28 cellular contexts compared by ENCODE assay signal in the genomic region with DNA sequence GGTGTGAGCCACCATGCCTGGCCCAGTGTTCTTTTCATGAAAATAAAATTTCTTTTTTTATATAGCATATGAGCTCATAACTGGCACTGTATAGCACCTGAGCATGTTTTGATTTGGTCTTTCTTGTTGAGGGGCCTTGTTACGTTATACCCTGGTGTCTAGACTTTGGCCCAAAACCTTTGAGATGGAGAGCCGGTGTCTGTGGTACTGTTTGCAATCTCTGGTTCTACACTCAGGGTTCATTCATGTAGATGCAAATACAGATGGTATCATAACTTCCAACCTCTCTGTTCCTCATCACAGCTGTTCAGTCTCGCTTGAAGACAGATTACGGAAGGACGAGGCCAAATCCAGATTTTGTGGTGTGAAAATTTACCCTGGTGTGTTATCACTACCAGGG.
"Had no signal": no experiment of that assay in that cellular context is flagged by ENCODE, and none has a peak within 500 bp of the region (broad histone marks: within the 10 kb centered on the region; RNA-seq: fewer than 3 reads in every experiment).

A gene with protein sequence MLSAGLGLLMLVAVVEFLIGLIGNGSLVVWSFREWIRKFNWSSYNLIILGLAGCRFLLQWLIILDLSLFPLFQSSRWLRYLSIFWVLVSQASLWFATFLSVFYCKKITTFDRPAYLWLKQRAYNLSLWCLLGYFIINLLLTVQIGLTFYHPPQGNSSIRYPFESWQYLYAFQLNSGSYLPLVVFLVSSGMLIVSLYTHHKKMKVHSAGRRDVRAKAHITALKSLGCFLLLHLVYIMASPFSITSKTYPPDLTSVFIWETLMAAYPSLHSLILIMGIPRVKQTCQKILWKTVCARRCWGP (plus strand): TSS at position 301 of the 400 bp plus-strand sequence. CDS start 145 bp downstream, outside the sequence.

- H3K9me3 Mint-ChIP-seq: stimulated activated effector memory CD8-positive, alpha-beta T cell treated with anti-CD3 and anti-CD28 coated beads, Interleukin-12 subunit alpha, Interleukin-12 subunit beta, amount 100 ng/mL, for 72 hours; stimulated activated memory B cell treated with anti-CD40 and anti-IgM and Interleukin-4, amounts not matched to agents 10 μg/mL and 1 μg/mL and 100 μg/mL, for 72 hours; stimulated activated naive B cell treated with anti-CD40 and anti-IgM and Interleukin-4, amounts not matched to agents 10 μg/mL and 1 μg/mL and 100 μg/mL, for 72 hours; stimulated activated naive CD8-positive, alpha-beta T cell treated with anti-CD3 and anti-CD28 coated beads, Interleukin-15, amount 100 ng/mL, for 72 hours; stimulated activated naive CD8-positive, alpha-beta T cell treated with anti-CD3 and anti-CD28 coated beads, Interleukin-15, Interleukin-2, amounts not matched to agents 100 ng/mL and 50 ng/mL, for 24 hours; type B pancreatic cell had no signal

- H3K9me3 ChIP-seq: stomach, suprapubic skin, thoracic aorta, thyroid gland, tibial artery, tibial nerve, transverse colon, upper lobe of left lung, upper lobe of right lung, uterus, vagina had no signal

- H3K4me3 ChIP-seq: stomach, suprapubic skin, thoracic aorta, thyroid gland, tibial artery, tibial nerve, transverse colon, upper lobe of left lung, upper lobe of right lung, uterus, vagina had no signal

- H3K36me3 ChIP-seq: thyroid gland, transverse colon, uterus, vagina had no signal

- H3K4me1 Mint-ChIP-seq: stimulated activated effector memory CD8-positive, alpha-beta T cell treated with anti-CD3 and anti-CD28 coated beads, Interleukin-12 subunit alpha, Interleukin-12 subunit beta, amount 100 ng/mL, for 72 hours; stimulated activated memory B cell treated with anti-CD40 and anti-IgM and Interleukin-4, amounts not matched to agents 10 μg/mL and 1 μg/mL and 100 μg/mL, for 72 hours; stimulated activated naive CD8-positive, alpha-beta T cell treated with anti-CD3 and anti-CD28 coated beads, Interleukin-15, amount 100 ng/mL, for 72 hours had no signal

- DNase-seq: stimulated activated CD4-positive, alpha-beta T cell treated with anti-CD3 and anti-CD28 coated beads, Interleukin-2, amount 100 ng/mL, for 48 hours; stimulated activated CD4-positive, alpha-beta T cell treated with anti-CD3 and anti-CD28 coated beads, Interleukin-4, amount 100 ng/mL, for 1 hour; stimulated activated CD4-positive, alpha-beta T cell treated with anti-CD3 and anti-CD28 coated beads, Interleukin-4, amount 100 ng/mL, for 24 hours; stimulated activated CD4-positive, alpha-beta T cell treated with anti-CD3 and anti-CD28 coated beads, Interleukin-4, amount 100 ng/mL, for 4 hours; stimulated activated CD8-positive, alpha-beta memory T cell treated with anti-CD3 and anti-CD28 coated beads, Interleukin-4, amount 100 ng/mL, for 48 hours; stimulated activated naive B cell treated with anti-CD40 and anti-IgM and Interleukin-4, amounts not matched to agents 10 μg/mL and 1 μg/mL and 100 μg/mL, for 72 hours; stimulated activated naive CD4-positive, alpha-beta T cell; stimulated activated naive CD4-positive, alpha-beta T cell treated with Interleukin-2 at 50 U/mL for 16 hours; stimulated activated naive CD8-positive, alpha-beta T cell treated with anti-CD3 and anti-CD28 coated beads, Interleukin-15, amount 100 ng/mL, for 72 hours; stimulated activated naive CD8-positive, alpha-beta T cell treated with anti-CD3 and anti-CD28 coated beads, Interleukin-15, Interleukin-2, amounts not matched to agents 100 U/mL and 50 U/mL, for 24 hours; stomach; substantia nigra; thyroid gland; tibial artery; transverse colon; trophoblast cell; upper lobe of left lung; upper lobe of right lung; uterus had no signal

- ATAC-seq: stimulated activated effector memory CD8-positive, alpha-beta T cell treated with anti-CD3 and anti-CD28 coated beads, Interleukin-12 subunit alpha, Interleukin-12 subunit beta, amount 100 ng/mL, for 72 hours; stimulated activated memory B cell treated with anti-CD40 and anti-IgM and Interleukin-4, amounts not matched to agents 10 μg/mL and 1 μg/mL and 100 μg/mL, for 72 hours; stimulated activated naive B cell treated with anti-CD40 and anti-IgM and Interleukin-4, amounts not matched to agents 10 μg/mL and 1 μg/mL and 100 μg/mL, for 72 hours; stimulated activated naive CD8-positive, alpha-beta T cell treated with anti-CD3 and anti-CD28 coated beads, Interleukin-15, amount 100 ng/mL, for 72 hours; stimulated activated naive CD8-positive, alpha-beta T cell treated with anti-CD3 and anti-CD28 coated beads, Interleukin-15, Interleukin-2, amounts not matched to agents 100 U/mL and 50 U/mL, for 24 hours; upper lobe of right lung had no signal

- H3K4me1 ChIP-seq: stomach, tibial artery, tibial nerve, transverse colon, upper lobe of right lung, uterus, vagina had no signal

- H3K27me3 ChIP-seq: stomach, suprapubic skin, thyroid gland, tibial artery, tibial nerve, transverse colon, upper lobe of left lung, upper lobe of right lung, uterus, vagina had no signal

- H3K27me3 Mint-ChIP-seq: stimulated activated memory B cell treated with anti-CD40 and anti-IgM and Interleukin-4, amounts not matched to agents 10 μg/mL and 1 μg/mL and 100 μg/mL, for 72 hours; stimulated activated naive B cell treated with anti-CD40 and anti-IgM and Interleukin-4, amounts not matched to agents 10 μg/mL and 1 μg/mL and 100 μg/mL, for 72 hours; stimulated activated naive CD8-positive, alpha-beta T cell treated with anti-CD3 and anti-CD28 coated beads, Interleukin-15, amount 100 ng/mL, for 72 hours; stimulated activated naive CD8-positive, alpha-beta T cell treated with anti-CD3 and anti-CD28 coated beads, Interleukin-15, Interleukin-2, amounts not matched to agents 100 ng/mL and 50 ng/mL, for 24 hours; type B pancreatic cell had no signal

- H3K27ac ChIP-seq: stomach, suprapubic skin, thoracic aorta, thyroid gland, tibial artery, tibial nerve, transverse colon, upper lobe of left lung, upper lobe of right lung, uterus, vagina had no signal

- FAIRE-seq: urothelium cell line had no signal

- H3K27ac Mint-ChIP-seq: stimulated activated memory B cell treated with anti-CD40 and anti-IgM and Interleukin-4, amounts not matched to agents 10 μg/mL and 1 μg/mL and 100 μg/mL, for 72 hours; stimulated activated naive B cell treated with anti-CD40 and anti-IgM and Interleukin-4, amounts not matched to agents 10 μg/mL and 1 μg/mL and 100 μg/mL, for 72 hours; stimulated activated naive CD8-positive, alpha-beta T cell treated with anti-CD3 and anti-CD28 coated beads, Interleukin-15, Interleukin-2, amounts not matched to agents 100 ng/mL and 50 ng/mL, for 24 hours; type B pancreatic cell had no signal

- H3K4me3 Mint-ChIP-seq: stimulated activated effector memory CD8-positive, alpha-beta T cell treated with anti-CD3 and anti-CD28 coated beads, Interleukin-12 subunit alpha, Interleukin-12 subunit beta, amount 100 ng/mL, for 72 hours; stimulated activated memory B cell treated with anti-CD40 and anti-IgM and Interleukin-4, amounts not matched to agents 10 μg/mL and 1 μg/mL and 100 μg/mL, for 72 hours; stimulated activated naive B cell treated with anti-CD40 and anti-IgM and Interleukin-4, amounts not matched to agents 10 μg/mL and 1 μg/mL and 100 μg/mL, for 72 hours; stimulated activated naive CD8-positive, alpha-beta T cell treated with anti-CD3 and anti-CD28 coated beads, Interleukin-15, amount 100 ng/mL, for 72 hours; stimulated activated naive CD8-positive, alpha-beta T cell treated with anti-CD3 and anti-CD28 coated beads, Interleukin-15, Interleukin-2, amounts not matched to agents 100 ng/mL and 50 ng/mL, for 24 hours; type B pancreatic cell had no signal
